ENCODE assay signal across 18 cellular contexts in genomic region chr7:29859491-29860180, GRCh38. TPM values are rescaled to one million over a fixed set of nuclear protein-coding genes. Genes with fewer than 3 reads are reported as not detected.
DNase-seq lines count a peak whose midpoint lies in the region; ATAC-seq, FAIRE-seq and TF ChIP-seq lines count a peak whose summit lies in the region.
"Had no signal": no experiment of that assay in that cellular context is flagged by ENCODE, and none has a peak within 500 bp of the region (broad histone marks: within the 10 kb centered on the region; RNA-seq: fewer than 3 reads in every experiment).

No MANE protein-coding gene starts in this region.

- H3K9ac ChIP-seq in astrocyte (ENCODE audit: low read length) (no peak overlapping the region), colonic mucosa (ENCODE audit: low read depth in 2 of 2, low read length in 2 of 2) (no peak overlapping the region)

- DNase-seq in Right ventricle myocardium superior (no peak), right atrium auricular region (ENCODE audit: low spot score) (no peak), astrocyte (ENCODE audit: low read depth) (no peak), lower lobe of right lung (no peak), aorta (peak in 1 of 2 donors; percentile 60), colonic mucosa (no peak), WERI-Rb-1 (no peak), EL (no peak)
- DNase-seq: activated CD4-positive, alpha-beta T cell treated with anti-CD3 and anti-CD28 coated beads, Interleukin-2, amount 10 ng/mL, durations not matched to agents 24 days and 14 days; activated naive CD4-positive, alpha-beta T cell treated with anti-CD3 and anti-CD28 coated beads, Interleukin-2, amount 10 ng/mL, durations not matched to agents 7 days and 5 days; CD8-positive, alpha-beta memory T cell; foreskin keratinocyte; NCI-H1092 treated with DMSO at 0.1 percent for 48 hours; NCI-H748 treated with DMSO at 0.1 percent for 48 hours; T-helper 2 cell had no signal

- H3K4me1 Mint-ChIP-seq in astrocyte (ENCODE audit: low read depth, unreplicated experiment): peaks cover 24% of the 10 kb centered on the region
- H3K4me1 Mint-ChIP-seq: activated CD4-positive, alpha-beta T cell treated with anti-CD3 and anti-CD28 coated beads, Interleukin-2, amount 10 ng/mL, durations not matched to agents 24 days and 14 days; activated naive CD4-positive, alpha-beta T cell treated with anti-CD3 and anti-CD28 coated beads, Interleukin-2, amount 10 ng/mL, durations not matched to agents 7 days and 5 days; CD8-positive, alpha-beta memory T cell had no signal

- no peak overlapping the region for H3K4me3 ChIP-seq in right atrium auricular region
- no peak overlapping the region for H3K4me3 ChIP-seq in astrocyte (ENCODE audit: insufficient read depth, low read depth, low read length)
- H3K4me3 ChIP-seq in lower lobe of right lung: no peak overlapping the region
- H3K4me3 ChIP-seq in aorta (ENCODE audit: low read length in 2 of 2): no peak overlapping the region
- no peak overlapping the region for H3K4me3 ChIP-seq in colonic mucosa
- H3K4me3 ChIP-seq in WERI-Rb-1 (ENCODE audit: low read depth, low read length): no peak overlapping the region
- H3K4me3 ChIP-seq: breast epithelium had no signal

- WGBS in aorta, 2 donors: 73 to 74% methylated on average over 4 of the region's 4 CpGs

- ATAC-seq in Right ventricle myocardium superior (ENCODE audit: poor library complexity) (peak; percentile 57), lower lobe of right lung (peak; percentile 62 to 73), aorta (ENCODE audit: low FRiP score) (peak; percentile 15)
- ATAC-seq: foreskin keratinocyte had no signal

- H3K79me2 ChIP-seq in astrocyte (ENCODE audit: insufficient read depth, low read length): no peaks in the 10 kb centered on the region

- peak overlapping the region; percentile 31 for H3K4me3 Mint-ChIP-seq in astrocyte (ENCODE audit: unreplicated experiment)
- H3K4me3 Mint-ChIP-seq: activated CD4-positive, alpha-beta T cell treated with anti-CD3 and anti-CD28 coated beads, Interleukin-2, amount 10 ng/mL, durations not matched to agents 24 days and 14 days; activated naive CD4-positive, alpha-beta T cell treated with anti-CD3 and anti-CD28 coated beads, Interleukin-2, amount 10 ng/mL, durations not matched to agents 7 days and 5 days; CD8-positive, alpha-beta memory T cell; memory B cell had no signal

- H3K4me1 ChIP-seq in right atrium auricular region (peaks cover 0 to 12% of the 10 kb centered on the region in 2 donors), astrocyte (ENCODE audit: insufficient read depth, low read length) (no peaks in the 10 kb centered on the region), lower lobe of right lung (peaks cover 11% of the 10 kb centered on the region), aorta (ENCODE audit: control insufficient read depth in 1 of 2, insufficient read depth in 2 of 2, low read length in 2 of 2) (no peaks in the 10 kb centered on the region), colonic mucosa (no peaks in the 10 kb centered on the region)
- H3K4me1 ChIP-seq: breast epithelium, foreskin keratinocyte had no signal

- H3K27ac ChIP-seq in right atrium auricular region (no peak overlapping the region), astrocyte (ENCODE audit: low read depth, low read length) (no peak overlapping the region), lower lobe of right lung (no peak overlapping the region), aorta (ENCODE audit: low read depth in 1 of 2, low read length in 2 of 2) (no peak overlapping the region), colonic mucosa (no peak overlapping the region), WERI-Rb-1 (no peak overlapping the region)
- H3K27ac ChIP-seq: breast epithelium, foreskin keratinocyte had no signal

- TF ChIP-seq CTCF in right atrium auricular region (IDR thresholded peaks at IDR 0.05): no peak
- no peak for TF ChIP-seq CTCF in astrocyte (IDR thresholded peaks at IDR 0.05; ENCODE audit: insufficient read depth, low read depth, low read length)
- no peak for TF ChIP-seq CTCF in lower lobe of right lung (IDR thresholded peaks at IDR 0.05)
- no peak for TF ChIP-seq CTCF in colonic mucosa (IDR thresholded peaks at IDR 0.05)
- no peak for TF ChIP-seq CTCF in WERI-Rb-1 (IDR thresholded peaks at IDR 0.05; ENCODE audit: low read depth, low read length)

- no peak overlapping the region for H3K27ac Mint-ChIP-seq in astrocyte (ENCODE audit: unreplicated experiment)
- H3K27ac Mint-ChIP-seq: activated CD4-positive, alpha-beta T cell treated with anti-CD3 and anti-CD28 coated beads, Interleukin-2, amount 10 ng/mL, durations not matched to agents 24 days and 14 days; activated naive CD4-positive, alpha-beta T cell treated with anti-CD3 and anti-CD28 coated beads, Interleukin-2, amount 10 ng/mL, durations not matched to agents 7 days and 5 days; CD8-positive, alpha-beta memory T cell; memory B cell had no signal

- H2AFZ ChIP-seq in astrocyte (ENCODE audit: low read depth, low read length): no peak overlapping the region

- H3K36me3 ChIP-seq in right atrium auricular region (no peaks in the 10 kb centered on the region), astrocyte (ENCODE audit: insufficient read depth, low read length) (no peaks in the 10 kb centered on the region), lower lobe of right lung (no peaks in the 10 kb centered on the region), aorta (ENCODE audit: control insufficient read depth in 1 of 2, insufficient read depth in 2 of 2, low read length in 1 of 2) (no peaks in the 10 kb centered on the region), colonic mucosa (no peaks in the 10 kb centered on the region), WERI-Rb-1 (no peaks in the 10 kb centered on the region)
- H3K36me3 ChIP-seq: breast epithelium had no signal

- no peaks in the 10 kb centered on the region for H3K27me3 Mint-ChIP-seq in astrocyte (ENCODE audit: low read depth, unreplicated experiment)

- no peak overlapping the region for H3K4me2 ChIP-seq in astrocyte (ENCODE audit: low read length)

- H3K36me3 Mint-ChIP-seq in astrocyte (ENCODE audit: low read depth, unreplicated experiment): peaks cover 3% of the 10 kb centered on the region
- H3K36me3 Mint-ChIP-seq: activated naive CD4-positive, alpha-beta T cell treated with anti-CD3 and anti-CD28 coated beads, Interleukin-2, amount 10 ng/mL, durations not matched to agents 7 days and 5 days; CD8-positive, alpha-beta memory T cell; memory B cell had no signal

- intact Hi-C loops in Right ventricle myocardium superior (cut with DNase I): no loop called here
- intact Hi-C loops in lower lobe of right lung (cut with DNase I): no loop called here
- intact Hi-C loops in aorta (cut with DNase I): no loop called here
- intact Hi-C loops in colonic mucosa (cut with DNase I): no loop called here

- no peaks in the 10 kb centered on the region for H3K27me3 ChIP-seq in right atrium auricular region
- H3K27me3 ChIP-seq in astrocyte (ENCODE audit: insufficient read depth, low read length): no peaks in the 10 kb centered on the region
- no peaks in the 10 kb centered on the region for H3K27me3 ChIP-seq in lower lobe of right lung (ENCODE audit: low read depth)
- H3K27me3 ChIP-seq in aorta (ENCODE audit: control insufficient read depth in 1 of 2, insufficient read depth in 2 of 2, low read length in 1 of 2): peaks cover 0 to 3% of the 10 kb centered on the region in 2 donors
- no peaks in the 10 kb centered on the region for H3K27me3 ChIP-seq in colonic mucosa
- no peaks in the 10 kb centered on the region for H3K27me3 ChIP-seq in WERI-Rb-1 (ENCODE audit: insufficient read depth, low read depth, severe bottlenecking)
- H3K27me3 ChIP-seq: breast epithelium had no signal

- H3K9me3 Mint-ChIP-seq in astrocyte (ENCODE audit: unreplicated experiment): no peaks in the 10 kb centered on the region
- H3K9me3 Mint-ChIP-seq: activated CD4-positive, alpha-beta T cell treated with anti-CD3 and anti-CD28 coated beads, Interleukin-2, amount 10 ng/mL, durations not matched to agents 24 days and 14 days; activated naive CD4-positive, alpha-beta T cell treated with anti-CD3 and anti-CD28 coated beads, Interleukin-2, amount 10 ng/mL, durations not matched to agents 7 days and 5 days; CD8-positive, alpha-beta memory T cell; memory B cell had no signal

- H3K9me3 ChIP-seq in right atrium auricular region (no peaks in the 10 kb centered on the region), astrocyte (ENCODE audit: insufficient read depth, low read depth, low read length) (no peaks in the 10 kb centered on the region), lower lobe of right lung (no peaks in the 10 kb centered on the region), aorta (ENCODE audit: control insufficient read depth, low read length) (no peaks in the 10 kb centered on the region), colonic mucosa (no peaks in the 10 kb centered on the region), WERI-Rb-1 (ENCODE audit: severe bottlenecking) (no peaks in the 10 kb centered on the region)
- H3K9me3 ChIP-seq: breast epithelium had no signal

- H4K20me1 ChIP-seq in astrocyte (ENCODE audit: insufficient read depth, low read length): no peaks in the 10 kb centered on the region

- FAIRE-seq in astrocyte (lab: Jason Lieb, UNC): no peak
- FAIRE-seq: H1 had no signal

RNA-seq across cellular contexts. Expression of gene WIPF3, which starts 53.3 kb away (rescaled TPM):
- 5.5 TPM for total RNA-seq in Right ventricle myocardium superior
- total RNA-seq in right atrium auricular region: 1 to 10 TPM; 1.3 to 2.9 TPM
- 0.87 and 1.0 TPM in 2 replicates for total RNA-seq in astrocyte
- 0.95 TPM for total RNA-seq in lower lobe of right lung
- 1 to 10 TPM; 2.1 to 2.4 TPM for total RNA-seq in aorta
- 1 to 10 TPM; 3.4 to 4.3 TPM for polyA plus RNA-seq in aorta
- total RNA-seq in colonic mucosa: 1 to 10 TPM; 1.6 to 2.3 TPM
- total RNA-seq: activated CD4-positive, alpha-beta T cell treated with anti-CD3 and anti-CD28 coated beads, Interleukin-2, amount 10 ng/mL, durations not matched to agents 24 days and 14 days; CD8-positive, alpha-beta memory T cell had no signal
- polyA plus RNA-seq: CD8-positive, alpha-beta memory T cell had no signal

Comparison
In these comparisons a context has a peak if more than half of its experiments do, and no peak if none do; other contexts are left out.
1. ATAC-seq: peak in every context shown above with its lines; median percentile 68 in lower lobe of right lung; 57 in Right ventricle myocardium superior; 15 in aorta.